4 cellular contexts compared by ENCODE assay signal in the genomic region with DNA sequence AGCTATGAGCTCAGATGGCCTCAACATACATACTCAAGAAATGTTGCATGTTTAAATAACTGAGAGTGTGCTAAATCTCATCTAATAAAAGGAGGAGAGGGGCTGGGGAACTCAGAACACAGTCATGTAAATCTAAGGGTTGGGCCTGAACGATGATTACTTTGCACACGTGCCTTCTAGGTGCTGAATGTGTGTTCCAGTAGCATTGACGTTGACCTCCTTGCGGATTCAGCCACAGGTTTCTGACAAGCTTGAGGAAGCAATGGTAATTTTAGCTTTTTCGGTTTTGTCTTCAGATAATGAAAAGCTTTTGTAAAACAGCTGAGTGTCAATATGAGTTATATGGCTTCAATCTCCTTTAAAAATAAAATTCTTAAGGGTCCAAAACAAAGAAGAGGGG. TPM values are rescaled to one million over a fixed set of nuclear protein-coding genes. Genes with fewer than 3 reads are reported as not detected.
"Had no signal": no experiment of that assay in that cellular context is flagged by ENCODE, and none has a peak within 500 bp of the region (broad histone marks: within the 10 kb centered on the region; RNA-seq: fewer than 3 reads in every experiment).

No MANE protein-coding gene starts in this region.

RNA-seq across cellular contexts. Expression of a gene that starts 29.6 kb away (rescaled TPM):
- total RNA-seq: dermis blood vessel endothelial cell, left ventricle myocardium superior, osteoblast, right lobe of liver had no signal
